In genomic region chr11:130940706-130941105, GRCh38 we compare ENCODE assay signal across 27 cellular contexts.
"Had no signal": no experiment of that assay in that cellular context is flagged by ENCODE, and none has a peak within 500 bp of the region (broad histone marks: within the 10 kb centered on the region; RNA-seq: fewer than 3 reads in every experiment).

No MANE protein-coding gene starts in this region.

- H3K27ac Mint-ChIP-seq: activated CD4-positive, alpha-beta memory T cell treated with anti-CD3 and anti-CD28 coated beads for 36 hours; activated CD4-positive, alpha-beta T cell treated with anti-CD3 and anti-CD28 coated beads, Interleukin-2, amount 10 ng/mL, durations not matched to agents 24 days and 14 days; activated naive CD4-positive, alpha-beta T cell treated with anti-CD3 and anti-CD28 coated beads, Interleukin-2, amount 10 ng/mL, durations not matched to agents 7 days and 5 days; activated naive CD8-positive, alpha-beta T cell treated with anti-CD3 and anti-CD28 coated beads, Interleukin-2, amount 10 ng/mL, durations not matched to agents 7 days and 5 days; activated T-cell treated with anti-CD3 and anti-CD28 coated beads, Interleukin-2, amount 50 U/mL, for 24 hours; effector memory CD8-positive, alpha-beta T cell; natural killer cell treated with Interleukin-12 subunit alpha and Interleukin-12 subunit beta and Interleukin-15 and Interleukin-18, amount 100 ng/mL, for 72 hours had no signal

- H3K4me3 ChIP-seq: coronary artery, left ventricle myocardium inferior, lung, mucosa of descending colon, suprapubic skin, tibial artery, upper lobe of right lung had no signal

- H3K36me3 ChIP-seq: brain microvascular endothelial cell, left ventricle myocardium inferior, suprapubic skin, tibial artery, upper lobe of right lung had no signal

- H3K4me1 Mint-ChIP-seq: activated CD4-positive, alpha-beta T cell treated with anti-CD3 and anti-CD28 coated beads, Interleukin-2, amount 10 ng/mL, durations not matched to agents 24 days and 14 days; activated naive CD4-positive, alpha-beta T cell treated with anti-CD3 and anti-CD28 coated beads, Interleukin-2, amount 10 ng/mL, durations not matched to agents 7 days and 5 days; activated naive CD8-positive, alpha-beta T cell treated with anti-CD3 and anti-CD28 coated beads, Interleukin-2, amount 10 ng/mL, durations not matched to agents 7 days and 5 days had no signal

- H3K27ac ChIP-seq: brain microvascular endothelial cell, coronary artery, left ventricle myocardium inferior, suprapubic skin, tibial artery, upper lobe of right lung had no signal

- H3K9me3 Mint-ChIP-seq: activated CD4-positive, alpha-beta memory T cell treated with anti-CD3 and anti-CD28 coated beads for 36 hours; activated CD4-positive, alpha-beta T cell treated with anti-CD3 and anti-CD28 coated beads, Interleukin-2, amount 10 ng/mL, durations not matched to agents 24 days and 14 days; activated naive CD4-positive, alpha-beta T cell treated with anti-CD3 and anti-CD28 coated beads, Interleukin-2, amount 10 ng/mL, durations not matched to agents 7 days and 5 days; activated naive CD8-positive, alpha-beta T cell treated with anti-CD3 and anti-CD28 coated beads, Interleukin-2, amount 10 ng/mL, durations not matched to agents 7 days and 5 days; activated T-cell treated with anti-CD3 and anti-CD28 coated beads, Interleukin-2, amount 50 U/mL, for 24 hours; effector memory CD8-positive, alpha-beta T cell; natural killer cell treated with Interleukin-12 subunit alpha and Interleukin-12 subunit beta and Interleukin-15 and Interleukin-18, amount 100 ng/mL, for 72 hours had no signal

- H3K27me3 ChIP-seq: brain microvascular endothelial cell, suprapubic skin, tibial artery, upper lobe of right lung had no signal

- H3K4me3 Mint-ChIP-seq: activated CD4-positive, alpha-beta memory T cell treated with anti-CD3 and anti-CD28 coated beads for 36 hours; activated CD4-positive, alpha-beta T cell treated with anti-CD3 and anti-CD28 coated beads, Interleukin-2, amount 10 ng/mL, durations not matched to agents 24 days and 14 days; activated naive CD4-positive, alpha-beta T cell treated with anti-CD3 and anti-CD28 coated beads, Interleukin-2, amount 10 ng/mL, durations not matched to agents 7 days and 5 days; activated naive CD8-positive, alpha-beta T cell treated with anti-CD3 and anti-CD28 coated beads, Interleukin-2, amount 10 ng/mL, durations not matched to agents 7 days and 5 days; activated T-cell treated with anti-CD3 and anti-CD28 coated beads, Interleukin-2, amount 50 U/mL, for 24 hours; effector memory CD8-positive, alpha-beta T cell; natural killer cell treated with Interleukin-12 subunit alpha and Interleukin-12 subunit beta and Interleukin-15 and Interleukin-18, amount 100 ng/mL, for 72 hours had no signal

- H3K9me3 ChIP-seq: mucosa of descending colon, suprapubic skin, tibial artery, upper lobe of right lung had no signal

- ATAC-seq: effector memory CD8-positive, alpha-beta T cell; mucosa of descending colon; natural killer cell treated with Interleukin-12 subunit alpha and Interleukin-12 subunit beta and Interleukin-15 and Interleukin-18, amount 100 ng/mL, for 72 hours; right cardiac atrium; upper lobe of right lung had no signal

- DNase-seq: activated CD4-positive, alpha-beta memory T cell treated with anti-CD3 and anti-CD28 coated beads for 36 hours; activated CD4-positive, CD25-positive, alpha-beta regulatory T cell treated with anti-CD3 and anti-CD28 coated beads, Interleukin-2, amount 50 U/mL, for 72 hours; activated CD8-positive, alpha-beta memory T cell treated with anti-CD3 and anti-CD28 coated beads, Interleukin-2, amount 50 U/mL, for 4 hours; activated gamma-delta T cell; activated naive CD4-positive, alpha-beta T cell treated with anti-CD3 and anti-CD28 coated beads, Interleukin-2, amount 10 ng/mL, durations not matched to agents 7 days and 5 days; activated naive CD8-positive, alpha-beta T cell treated with anti-CD3 and anti-CD28 coated beads, Interleukin-2, amount 10 ng/mL, durations not matched to agents 7 days and 5 days; activated T-cell treated with anti-CD3 and anti-CD28 coated beads, Interleukin-2, amount 50 U/mL, for 24 hours; amniotic stem cell; brain microvascular endothelial cell; effector memory CD8-positive, alpha-beta T cell; foreskin melanocyte; islet precursor cell; left ventricle myocardium inferior; mucosa of descending colon; posterior cingulate gyrus; right cardiac atrium; stimulated activated CD4-positive, alpha-beta T cell treated with anti-CD3 and anti-CD28 coated beads, Interleukin-15, amount 100 ng/mL, for 24 hours; stimulated activated CD4-positive, alpha-beta T cell treated with anti-CD3 and anti-CD28 coated beads, Interleukin-2, amount 100 ng/mL, for 24 hours; stimulated activated naive CD4-positive, alpha-beta T cell; T-helper 2 cell; tibial artery; upper lobe of right lung had no signal

- H3K4me1 ChIP-seq: upper lobe of right lung had no signal

- H3K36me3 Mint-ChIP-seq: activated CD4-positive, alpha-beta memory T cell treated with anti-CD3 and anti-CD28 coated beads for 36 hours; activated naive CD4-positive, alpha-beta T cell treated with anti-CD3 and anti-CD28 coated beads, Interleukin-2, amount 10 ng/mL, durations not matched to agents 7 days and 5 days; activated naive CD8-positive, alpha-beta T cell treated with anti-CD3 and anti-CD28 coated beads, Interleukin-2, amount 10 ng/mL, durations not matched to agents 7 days and 5 days; natural killer cell treated with Interleukin-12 subunit alpha and Interleukin-12 subunit beta and Interleukin-15 and Interleukin-18, amount 100 ng/mL, for 72 hours had no signal
